ENCODE assay signal across 14 cellular contexts in genomic region chr4:184400891-184401290, GRCh38.
DNase-seq lines count a peak whose midpoint lies in the region; ATAC-seq, FAIRE-seq and TF ChIP-seq lines count a peak whose summit lies in the region.
"Had no signal": no experiment of that assay in that cellular context is flagged by ENCODE, and none has a peak within 500 bp of the region (broad histone marks: within the 10 kb centered on the region; RNA-seq: fewer than 3 reads in every experiment).

No MANE protein-coding gene starts in this region.

- TF ChIP-seq POLR2A in upper lobe of left lung (IDR thresholded peaks at IDR 0.05): no peak

- peak overlapping the region; percentile 93 for H3K27ac ChIP-seq in left ventricle myocardium inferior (replicated peaks)
- H3K27ac ChIP-seq in muscle layer of duodenum (ENCODE audit: low read length): peak overlapping the region; percentile 11
- peak overlapping the region in 3 of 4 donors; percentile 2 to 20 (median 14) for H3K27ac ChIP-seq in upper lobe of left lung
- H3K27ac ChIP-seq in hepatocyte: no peak overlapping the region
- H3K27ac ChIP-seq: Peyer's patch had no signal

- DNase-seq in left ventricle myocardium inferior: no peak
- DNase-seq in Right ventricle myocardium superior: no peak
- DNase-seq in bronchial epithelial cell (ENCODE audit: low read depth): peak; percentile 95
- DNase-seq in upper lobe of left lung: no peak
- DNase-seq in hepatocyte (ENCODE audit: low spot score): no peak
- no peak for DNase-seq in activated CD8-positive, alpha-beta memory T cell treated with anti-CD3 and anti-CD28 coated beads, Interleukin-2, amount 50 U/mL, for 4 hours
- no peak for DNase-seq in NOMO-1 treated with DMSO at 0.1 percent for 48 hours (lab: John Stamatoyannopoulos, UW; ENCODE audit: unreplicated experiment)
- DNase-seq: DMS 273 treated with DMSO at 0.1 percent for 48 hours; naive thymus-derived CD4-positive, alpha-beta T cell; NCI-H1105 treated with DMSO at 0.1 percent for 48 hours; NCI-H510A treated with DMSO at 0.1 percent for 48 hours; Peyer's patch; stimulated activated CD4-positive, alpha-beta T cell treated with anti-CD3 and anti-CD28 coated beads, Interleukin-12 subunit alpha, Interleukin-12 subunit beta, amount 100 ng/mL, for 4 hours had no signal

- FAIRE-seq in bronchial epithelial cell (lab: Jason Lieb, UNC): peak; percentile 60

- intact Hi-C loops in left ventricle myocardium inferior (cut with micrococcal nuclease): loop anchor here (10.0 kb wide), 1 partner anchor 64 kb away; no protein-coding TSS in a partner anchor
- intact Hi-C loops in Right ventricle myocardium superior (cut with DNase I): no loop called here

- peaks cover 70% of the 10 kb centered on the region for H3K36me3 ChIP-seq in left ventricle myocardium inferior
- H3K36me3 ChIP-seq in bronchial epithelial cell (ENCODE audit: control insufficient read depth, insufficient read depth, low read length): peaks cover 13% of the 10 kb centered on the region
- peaks cover 34 to 44% of the 10 kb centered on the region in 2 donors for H3K36me3 ChIP-seq in muscle layer of duodenum (ENCODE audit: control insufficient read depth in 1 of 2, insufficient read depth in 2 of 2, low read length in 2 of 2)
- H3K36me3 ChIP-seq in upper lobe of left lung: peaks cover 4 to 67% (median 45%) of the 10 kb centered on the region in 4 donors
- H3K36me3 ChIP-seq in hepatocyte (replicated peaks; ENCODE audit: insufficient read depth, low read depth): no peaks in the 10 kb centered on the region

- TF ChIP-seq EP300 in upper lobe of left lung (IDR thresholded peaks at IDR 0.05): no peak

- H3K27me3 ChIP-seq in left ventricle myocardium inferior (ENCODE audit: low read depth): no peaks in the 10 kb centered on the region
- no peaks in the 10 kb centered on the region for H3K27me3 ChIP-seq in bronchial epithelial cell (ENCODE audit: control insufficient read depth, insufficient read depth, low read length)
- no peaks in the 10 kb centered on the region for H3K27me3 ChIP-seq in muscle layer of duodenum (ENCODE audit: low read depth, low read length)
- H3K27me3 ChIP-seq in upper lobe of left lung: no peaks in the 10 kb centered on the region
- H3K27me3 ChIP-seq in hepatocyte: no peaks in the 10 kb centered on the region
- H3K27me3 ChIP-seq: Peyer's patch had no signal

- H3K4me2 ChIP-seq in hepatocyte: no peak overlapping the region

- 67 to 76% methylated on average over 8 of the region's 8 CpGs for WGBS in upper lobe of left lung, 2 donors
- WGBS in hepatocyte (ENCODE audit: low lambda C conversion rate, missing lambda C conversion rate): 94% methylated on average over 8 of the region's 8 CpGs

- H3K4me3 ChIP-seq in left ventricle myocardium inferior (no peak overlapping the region), bronchial epithelial cell (ENCODE audit: low read depth, low read length) (no peak overlapping the region), muscle layer of duodenum (ENCODE audit: low read depth in 1 of 2, low read length in 2 of 2) (no peak overlapping the region), upper lobe of left lung (no peak overlapping the region), hepatocyte (no peak overlapping the region)
- H3K4me3 ChIP-seq: Peyer's patch had no signal

- peaks cover 86% of the 10 kb centered on the region for H3K4me1 ChIP-seq in left ventricle myocardium inferior
- peaks cover 0 to 6% of the 10 kb centered on the region in 2 donors for H3K4me1 ChIP-seq in muscle layer of duodenum (ENCODE audit: control insufficient read depth in 1 of 2, insufficient read depth in 2 of 2, low read length in 2 of 2)
- peaks cover 0 to 11% (median 5%) of the 10 kb centered on the region in 4 donors for H3K4me1 ChIP-seq in upper lobe of left lung
- peaks cover 7% of the 10 kb centered on the region for H3K4me1 ChIP-seq in hepatocyte (ENCODE audit: insufficient read depth)

- H2AFZ ChIP-seq in hepatocyte: no peak overlapping the region

- H3K9me2 ChIP-seq in hepatocyte (replicated peaks; ENCODE audit: insufficient read depth): no peaks in the 10 kb centered on the region

- no peaks in the 10 kb centered on the region for H4K20me1 ChIP-seq in hepatocyte (ENCODE audit: insufficient read depth, poor library complexity, severe bottlenecking)

- H3K79me2 ChIP-seq in hepatocyte: no peaks in the 10 kb centered on the region

- TF ChIP-seq CTCF in left ventricle myocardium inferior (IDR thresholded peaks at IDR 0.05; ENCODE audit: borderline replicate concordance): no peak
- TF ChIP-seq CTCF in bronchial epithelial cell (IDR thresholded peaks at IDR 0.05; ENCODE audit: insufficient read depth, low read length, severe bottlenecking): no peak
- TF ChIP-seq CTCF in upper lobe of left lung (IDR thresholded peaks at IDR 0.05): no peak
- no peak for TF ChIP-seq CTCF in hepatocyte (IDR thresholded peaks at IDR 0.05; ENCODE audit: poor library complexity)

- ATAC-seq in Right ventricle myocardium superior (ENCODE audit: poor library complexity): no peak
- no peak for ATAC-seq in upper lobe of left lung (ENCODE audit: low FRiP score in 2 of 2)
- ATAC-seq: naive thymus-derived CD4-positive, alpha-beta T cell had no signal

- H3K9me3 ChIP-seq in left ventricle myocardium inferior (replicated peaks) (no peaks in the 10 kb centered on the region), muscle layer of duodenum (ENCODE audit: control insufficient read depth in 1 of 2, low read length in 2 of 2) (no peaks in the 10 kb centered on the region), upper lobe of left lung (no peaks in the 10 kb centered on the region), hepatocyte (ENCODE audit: low read depth) (no peaks in the 10 kb centered on the region)
- H3K9me3 ChIP-seq: Peyer's patch had no signal
